In genomic region chr9:2623046-2623865, GRCh38 we compare ENCODE assay signal across 8 cellular contexts. TPM values are rescaled to one million over a fixed set of nuclear protein-coding genes. Genes with fewer than 3 reads are reported as not detected.
DNase-seq lines count a peak whose midpoint lies in the region; ATAC-seq, FAIRE-seq and TF ChIP-seq lines count a peak whose summit lies in the region.

No MANE protein-coding gene starts in this region.

- peak; percentile 32 for DNase-seq in D721Med (ENCODE audit: insufficient read length, low spot score)
- DNase-seq in RCC 7860 (ENCODE audit: low spot score) = peak; percentile 81
- DNase-seq in dorsolateral prefrontal cortex = peak; percentile 58 to 86 (median 82)
- peak; percentile 69 for DNase-seq in left lobe of liver (ENCODE audit: low spot score)
- no peak for DNase-seq in stimulated activated effector memory CD8-positive, alpha-beta T cell treated with anti-CD3 and anti-CD28 coated beads, Interleukin-12 subunit alpha, Interleukin-12 subunit beta, amount 100 ng/mL, for 72 hours (ENCODE audit: low spot score in 2 of 2)

- peak overlapping the region in 57 of 59 donors; percentile 21 to 91 (median 83) for H3K27ac ChIP-seq in dorsolateral prefrontal cortex

- intact Hi-C loops in dorsolateral prefrontal cortex (cut with DNase I) = loop anchor here (5.0 to 10.0 kb wide), 5 partner anchors 158 to 606 kb away; partner anchors contain the start of gene SMARCA2 (in 2 of the 2)

- peaks cover 12% of the 10 kb centered on the region for H3K36me3 Mint-ChIP-seq in stimulated activated effector memory CD8-positive, alpha-beta T cell treated with anti-CD3 and anti-CD28 coated beads, Interleukin-12 subunit alpha, Interleukin-12 subunit beta, amount 100 ng/mL, for 72 hours

- H3K4me1 Mint-ChIP-seq in stimulated activated effector memory CD8-positive, alpha-beta T cell treated with anti-CD3 and anti-CD28 coated beads, Interleukin-12 subunit alpha, Interleukin-12 subunit beta, amount 100 ng/mL, for 72 hours = peaks cover 19% of the 10 kb centered on the region

- peaks cover 0 to 5% (median 0%) of the 10 kb centered on the region in 45 donors for H3K27me3 ChIP-seq in dorsolateral prefrontal cortex

- no peak for FAIRE-seq in D721Med (lab: Jason Lieb, UNC)
- FAIRE-seq in RCC 7860 (lab: Jason Lieb, UNC) = peak; percentile 83

- H3K4me3 ChIP-seq in dorsolateral prefrontal cortex = peak overlapping the region; percentile 57 to 93 (median 80)

- ATAC-seq in HG02610 (IDR thresholded peaks at IDR 0.05; ENCODE audit: unreplicated experiment) = peak; percentile 5
- ATAC-seq in left lobe of liver = peak; percentile 60
- no peak for ATAC-seq in stimulated activated effector memory CD8-positive, alpha-beta T cell treated with anti-CD3 and anti-CD28 coated beads, Interleukin-12 subunit alpha, Interleukin-12 subunit beta, amount 100 ng/mL, for 72 hours
- ATAC-seq in GM18498 (IDR thresholded peaks at IDR 0.05; ENCODE audit: unreplicated experiment) = no peak
- no peak for ATAC-seq in GM19324 (IDR thresholded peaks at IDR 0.05; ENCODE audit: low FRiP score, unreplicated experiment)

- peak overlapping the region; percentile 90 for H3K4me3 Mint-ChIP-seq in stimulated activated effector memory CD8-positive, alpha-beta T cell treated with anti-CD3 and anti-CD28 coated beads, Interleukin-12 subunit alpha, Interleukin-12 subunit beta, amount 100 ng/mL, for 72 hours

- peak overlapping the region; percentile 92 for H3K27ac Mint-ChIP-seq in stimulated activated effector memory CD8-positive, alpha-beta T cell treated with anti-CD3 and anti-CD28 coated beads, Interleukin-12 subunit alpha, Interleukin-12 subunit beta, amount 100 ng/mL, for 72 hours

- no peaks in the 10 kb centered on the region for H3K9me3 Mint-ChIP-seq in stimulated activated effector memory CD8-positive, alpha-beta T cell treated with anti-CD3 and anti-CD28 coated beads, Interleukin-12 subunit alpha, Interleukin-12 subunit beta, amount 100 ng/mL, for 72 hours

- TF ChIP-seq CTCF in D721Med (IDR thresholded peaks at IDR 0.05; ENCODE audit: insufficient read depth, missing control alignments) (no peak), dorsolateral prefrontal cortex (IDR thresholded peaks at IDR 0.05 in 54 of 56, conservative IDR thresholded peaks at IDR 0.05 in 2 of 56; ENCODE audit: low read depth in 1 of 56, partially characterized antibody in 56 of 56) (peak in 3 of 56 donors; percentile 8 to 14 (median 10))

RNA-seq across cellular contexts. Expression of gene VLDLR, which starts 1.7 kb away (rescaled TPM):
- total RNA-seq in dorsolateral prefrontal cortex (10 to 100 TPM in 119 of 120 experiments, 1 to 10 TPM in 1; 4.7 to 39.6 (median 23.5) TPM), left lobe of liver (2.0 TPM)

Comparison
In these comparisons a context has a peak if more than half of its experiments do, and no peak if none do; other contexts are left out.
1. DNase-seq: peak in D721Med (single experiment), RCC 7860 (single experiment), dorsolateral prefrontal cortex (10 of 10) and left lobe of liver (single experiment); none in stimulated activated effector memory CD8-positive, alpha-beta T cell treated with anti-CD3 and anti-CD28 coated beads, Interleukin-12 subunit alpha, Interleukin-12 subunit beta, amount 100 ng/mL, for 72 hours (0 of 2).
2. ATAC-seq: peak in HG02610 (single experiment) and left lobe of liver (single experiment); none in stimulated activated effector memory CD8-positive, alpha-beta T cell treated with anti-CD3 and anti-CD28 coated beads, Interleukin-12 subunit alpha, Interleukin-12 subunit beta, amount 100 ng/mL, for 72 hours (single experiment), GM18498 (single experiment) and GM19324 (single experiment).